ENCODE assay signal across 8 cellular contexts in the genomic region with DNA sequence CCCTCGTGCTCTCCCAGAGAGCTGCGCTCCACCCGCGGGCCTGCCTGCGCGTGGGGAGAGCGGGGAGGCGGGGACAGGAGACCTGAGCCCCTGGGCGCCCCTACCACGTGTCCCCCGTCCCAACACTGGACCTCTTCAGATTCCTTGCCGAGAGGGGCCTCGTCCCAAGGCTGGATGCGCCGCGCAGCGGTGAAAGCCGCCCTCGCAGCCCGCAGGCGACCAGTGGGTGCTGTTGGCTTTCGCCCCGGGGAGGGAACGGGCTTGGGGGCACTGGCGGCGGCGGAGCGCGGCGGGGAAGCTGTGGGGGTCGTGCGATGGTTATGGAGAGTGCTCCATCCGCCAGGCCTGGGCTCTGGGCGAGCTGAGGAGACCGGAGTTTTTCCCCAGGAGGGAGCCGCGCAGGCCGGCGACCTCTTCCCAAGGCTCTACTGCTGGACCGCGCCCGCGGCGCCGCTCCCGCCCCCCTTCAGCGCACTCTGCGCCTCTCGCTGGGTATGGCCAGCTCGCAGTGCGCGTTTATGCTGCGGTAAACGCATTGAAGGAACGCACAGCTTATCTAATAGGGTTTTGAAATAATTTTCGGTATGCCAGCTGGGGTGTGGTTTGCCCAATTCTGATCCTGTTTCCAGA. TPM values are rescaled to one million over a fixed set of nuclear protein-coding genes. Genes with fewer than 3 reads are reported as not detected.
A peak's percentile ranks its signal among the peaks of the same experiment; 100 is the strongest.
DNase-seq lines count a peak whose midpoint lies in the region; ATAC-seq and TF ChIP-seq lines count a peak whose summit lies in the region.

No MANE protein-coding gene starts in this region.

- peaks cover 55% of the 10 kb centered on the region for H3K27me3 ChIP-seq in lower lobe of right lung (ENCODE audit: low read depth)

- peak; percentile 47 for DNase-seq in astrocyte of the hippocampus (ENCODE audit: low read depth, low spot score)
- DNase-seq in lower lobe of right lung: no peak
- no peak for DNase-seq in SK-N-DZ (ENCODE audit: low spot score)
- DNase-seq in anterior cingulate cortex (lab: John Stamatoyannopoulos, UW): no peak
- DNase-seq in immature natural killer cell: no peak

- peaks cover 5 to 17% (median 9%) of the 10 kb centered on the region in 3 donors for H3K27me3 Mint-ChIP-seq in immature natural killer cell (ENCODE audit: low read depth in 3 of 3)

- ATAC-seq in GM19351 (IDR thresholded peaks at IDR 0.05; ENCODE audit: unreplicated experiment): peak; percentile 44
- peak in 1 of 2 donors; percentile 31 for ATAC-seq in lower lobe of right lung
- ATAC-seq in GM18519 (IDR thresholded peaks at IDR 0.05; ENCODE audit: low FRiP score, unreplicated experiment): no peak

- peaks cover 9% of the 10 kb centered on the region for H3K4me1 ChIP-seq in lower lobe of right lung

- intact Hi-C loops in lower lobe of right lung (cut with DNase I): no loop called here

- peaks cover 0 to 7% of the 10 kb centered on the region in 2 donors for H3K4me1 Mint-ChIP-seq in immature natural killer cell

- H3K4me3 Mint-ChIP-seq in immature natural killer cell: no peak overlapping the region

- no peaks in the 10 kb centered on the region for H3K9me3 Mint-ChIP-seq in immature natural killer cell

- no peaks in the 10 kb centered on the region for H3K36me3 Mint-ChIP-seq in immature natural killer cell

- no peak overlapping the region for H3K27ac ChIP-seq in 22Rv1
- no peak overlapping the region for H3K27ac ChIP-seq in lower lobe of right lung

- H3K4me3 ChIP-seq in lower lobe of right lung: peak overlapping the region; percentile 42

- no peaks in the 10 kb centered on the region for H3K36me3 ChIP-seq in lower lobe of right lung

- no peak overlapping the region for H3K27ac Mint-ChIP-seq in immature natural killer cell

- H3K9me3 ChIP-seq in lower lobe of right lung: no peaks in the 10 kb centered on the region

- TF ChIP-seq CTCF in 22Rv1 (IDR thresholded peaks at IDR 0.05) (peak; percentile 26), lower lobe of right lung (IDR thresholded peaks at IDR 0.05) (no peak)

RNA-seq across cellular contexts. Expression of a gene that starts 17.2 kb away (rescaled TPM):
- total RNA-seq in lower lobe of right lung: not detected
- 0.07 and 0.29 TPM in 2 replicates for polyA plus RNA-seq in SK-N-DZ (2014; cell fraction: cytosol; rRNA removed)
- 0.15 and 1.0 TPM in 2 replicates for polyA plus RNA-seq in SK-N-DZ (2014; cell fraction: nucleus; rRNA removed)
- polyA plus RNA-seq in immature natural killer cell: not detected
